ENCODE assay signal across 8 cellular contexts in the genomic region with DNA sequence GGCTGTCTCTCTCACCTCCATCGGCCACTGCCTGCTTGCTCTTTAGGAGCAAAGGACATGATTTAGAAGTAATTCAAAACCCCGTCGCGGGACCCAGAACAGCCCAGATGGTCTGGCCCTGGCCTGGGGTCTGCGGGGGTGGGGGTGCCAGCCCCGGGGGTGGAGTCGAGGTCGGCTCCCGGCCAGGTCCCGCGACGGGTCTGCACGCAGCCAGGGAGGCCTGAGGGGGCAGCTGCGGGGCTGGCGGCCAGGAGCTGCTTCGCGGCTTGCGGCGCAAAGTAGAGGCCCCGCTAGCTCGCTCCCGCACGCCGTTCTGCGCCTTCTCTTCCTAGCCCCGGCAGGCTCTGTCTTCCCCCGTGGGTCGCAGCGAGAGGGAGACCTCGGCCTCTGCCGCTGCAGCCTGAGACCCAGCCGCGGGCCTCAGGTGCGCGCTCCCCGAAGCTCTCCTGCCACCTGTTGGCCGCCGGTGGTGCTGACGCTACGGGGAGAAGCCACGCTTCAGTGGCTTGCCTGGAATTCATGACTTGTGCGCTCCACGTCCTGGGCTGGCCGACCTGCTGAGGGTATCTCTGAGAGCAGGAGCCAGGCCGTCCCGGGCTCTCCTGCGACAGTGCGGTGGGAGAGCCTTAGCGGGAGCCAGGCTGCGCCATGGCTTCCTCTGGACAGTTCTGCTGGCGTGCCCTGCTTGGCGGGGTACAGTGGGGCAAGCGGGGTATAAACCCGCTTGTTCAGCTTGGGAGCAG.
A peak's percentile ranks its signal among the peaks of the same experiment; 100 is the strongest.
DNase-seq lines count a peak whose midpoint lies in the region; ATAC-seq and TF ChIP-seq lines count a peak whose summit lies in the region.

No MANE protein-coding gene starts in this region.

- H3K4me1 ChIP-seq in ovary (ENCODE audit: insufficient read depth) = no peaks in the 10 kb centered on the region
- H3K4me1 ChIP-seq in thymus (ENCODE audit: control insufficient read depth, insufficient read depth, low read length) = peaks cover 4% of the 10 kb centered on the region

- peak; percentile 81 for ATAC-seq in GM21381 (IDR thresholded peaks at IDR 0.05; ENCODE audit: unreplicated experiment)

- H3K9me3 ChIP-seq in ovary (no peaks in the 10 kb centered on the region), thymus (ENCODE audit: control insufficient read depth) (no peaks in the 10 kb centered on the region)

- H3K27ac ChIP-seq in ovary = no peak overlapping the region
- no peak overlapping the region for H3K27ac ChIP-seq in thymus (ENCODE audit: low read depth)

- intact Hi-C loops in Calu3 (cut with micrococcal nuclease; ENCODE audit: unreplicated experiment) (loop anchor here (1.0 to 5.0 kb wide), 3 partner anchors 159 to 274 kb away; a partner anchor contains a TSS), ovary (cut with DNase I) (no loop called here)

- H3K27me3 Mint-ChIP-seq in Calu3 (ENCODE audit: unreplicated experiment) = peaks cover 41% of the 10 kb centered on the region

- peak; percentile 96 for TF ChIP-seq CTCF in Calu3 (IDR thresholded peaks at IDR 0.05; ENCODE audit: unreplicated experiment)
- TF ChIP-seq CTCF in ovary (IDR thresholded peaks at IDR 0.05) = peak; percentile 16 to 65 (median 34)

- no peak overlapping the region for H3K27ac Mint-ChIP-seq in Calu3 (ENCODE audit: unreplicated experiment)

- TF ChIP-seq EP300 in Ishikawa (IDR thresholded peaks at IDR 0.05; ENCODE audit: borderline replicate concordance) (no peak; the same call in 1 of the 2 replicates), ovary (IDR thresholded peaks at IDR 0.05) (no peak)

- H3K9me3 Mint-ChIP-seq in Calu3 (ENCODE audit: low read depth, unreplicated experiment) = no peaks in the 10 kb centered on the region

- H3K4me3 Mint-ChIP-seq in Calu3 (ENCODE audit: low read depth, unreplicated experiment) = peak overlapping the region; percentile 74

- H3K27me3 ChIP-seq in ovary = no peaks in the 10 kb centered on the region
- peaks cover 13% of the 10 kb centered on the region for H3K27me3 ChIP-seq in thymus (ENCODE audit: control insufficient read depth, insufficient read depth)

- H3K4me1 Mint-ChIP-seq in Calu3 (ENCODE audit: low read depth, unreplicated experiment) = peaks cover 21% of the 10 kb centered on the region

- no peaks in the 10 kb centered on the region for H3K36me3 Mint-ChIP-seq in Calu3 (ENCODE audit: insufficient read depth, unreplicated experiment)

- peak; percentile 93 for DNase-seq in Calu3
- peak; percentile 73 for DNase-seq in SHP77 treated with DMSO at 0.1 percent for 48 hours (lab: John Stamatoyannopoulos, UW)
- peak; percentile 71 for DNase-seq in activated naive CD4-positive, alpha-beta T cell treated with Interleukin-2 at 50 U/mL for 16 hours
- DNase-seq in glomerular visceral epithelial cell (ENCODE audit: extremely low spot score) = peak; percentile 85
- peak; percentile 51 to 80 (median 56) for DNase-seq in ovary

- H3K36me3 ChIP-seq in ovary = no peaks in the 10 kb centered on the region
- H3K36me3 ChIP-seq in thymus (ENCODE audit: control insufficient read depth, insufficient read depth) = no peaks in the 10 kb centered on the region

- no TSS peak for BruUV-seq in Calu3 (replicated peaks; lab: Mats Ljungman, UMichigan)

- CTCF ChIA-PET in Calu3 (lab: Charles Lee) = interaction anchor here (0.6 to 2.2 kb wide), 6 partner anchors 23 to 342 kb away, joined by 3 to 15 read pairs (median 4); no protein-coding TSS in a partner anchor

- no peak for TF ChIP-seq POLR2A in ovary (IDR thresholded peaks at IDR 0.05)

- whole genome bisulfite sequencing in ovary, 3 donors = 8 to 10% (median 9%) methylated on average over 49 to 54 of the region's 54 CpGs
- 10% methylated on average over 54 of the region's 54 CpGs for WGBS in thymus

- H3K4me3 ChIP-seq in ovary (peak overlapping the region; percentile 33), thymus (ENCODE audit: low read length) (peak overlapping the region; percentile 39)

- peak; percentile 96 for TF ChIP-seq RAD21 in Ishikawa (IDR thresholded peaks at IDR 0.05; ENCODE audit: low read depth)

TF ChIP-seq in Ishikawa, 13 proteins besides CTCF, POLR2A, EP300 and RAD21:
- TF ChIP-seq EGR1 (IDR thresholded peaks at IDR 0.05) = no peak
- TF ChIP-seq ZBTB7A (IDR thresholded peaks at IDR 0.05; ENCODE audit: low read depth) = peak; percentile 78; the same call in 1 of the 2 replicates
- TF ChIP-seq TCF12 (IDR thresholded peaks at IDR 0.05; ENCODE audit: low read depth) = no peak
- TF ChIP-seq NFIC (IDR thresholded peaks at IDR 0.05) = 0 out of 2 replicates have a peak, but pooled peaks have one; percentile 11
- TF ChIP-seq, protein P1, sequence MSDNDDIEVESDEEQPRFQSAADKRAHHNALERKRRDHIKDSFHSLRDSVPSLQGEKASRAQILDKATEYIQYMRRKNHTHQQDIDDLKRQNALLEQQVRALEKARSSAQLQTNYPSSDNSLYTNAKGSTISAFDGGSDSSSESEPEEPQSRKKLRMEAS (IDR thresholded peaks at IDR 0.05) = peak; percentile 34; the same call in 1 of the 2 replicates
- TF ChIP-seq, protein P2, sequence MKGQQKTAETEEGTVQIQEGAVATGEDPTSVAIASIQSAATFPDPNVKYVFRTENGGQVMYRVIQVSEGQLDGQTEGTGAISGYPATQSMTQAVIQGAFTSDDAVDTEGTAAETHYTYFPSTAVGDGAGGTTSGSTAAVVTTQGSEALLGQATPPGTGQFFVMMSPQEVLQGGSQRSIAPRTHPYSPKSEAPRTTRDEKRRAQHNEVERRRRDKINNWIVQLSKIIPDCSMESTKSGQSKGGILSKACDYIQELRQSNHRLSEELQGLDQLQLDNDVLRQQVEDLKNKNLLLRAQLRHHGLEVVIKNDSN (IDR thresholded peaks at IDR 0.05) = no peak
- peak; percentile 88 for TF ChIP-seq TEAD4 (IDR thresholded peaks at IDR 0.05)
